21 cellular contexts compared by ENCODE assay signal in genomic region chr22:37421468-37421877, GRCh38. TPM values are rescaled to one million over a fixed set of nuclear protein-coding genes. Genes with fewer than 3 reads are reported as not detected.
"Had no signal": no experiment of that assay in that cellular context is flagged by ENCODE, and none has a peak within 500 bp of the region (broad histone marks: within the 10 kb centered on the region; RNA-seq: fewer than 3 reads in every experiment).

No MANE protein-coding gene starts in this region.

- ATAC-seq: activated CD4-positive, CD25-positive, alpha-beta regulatory T cell treated with anti-CD3 and anti-CD28 coated beads, Interleukin-2, amount 50 U/mL, for 24 hours; activated CD8-positive, alpha-beta memory T cell treated with anti-CD3 and anti-CD28 coated beads, Interleukin-2, amount 10 ng/mL, durations not matched to agents 7 days and 5 days; body of pancreas; effector memory CD8-positive, alpha-beta T cell; esophagus mucosa; naive thymus-derived CD8-positive, alpha-beta T cell; stimulated activated memory B cell treated with anti-CD40 and anti-IgM and Interleukin-4, amounts not matched to agents 10 μg/mL and 1 μg/mL and 100 μg/mL, for 72 hours had no signal

- H3K27ac ChIP-seq: body of pancreas, right lobe of liver, skin epidermis, stomach, suprapubic skin, tibial nerve had no signal

- H3K27ac Mint-ChIP-seq: activated CD4-positive, alpha-beta memory T cell treated with anti-CD3 and anti-CD28 coated beads, Interleukin-2, amount 10 ng/mL, durations not matched to agents 7 days and 5 days; activated CD4-positive, alpha-beta T cell treated with anti-CD3 and anti-CD28 coated beads, Interleukin-2, amount 10 ng/mL, durations not matched to agents 24 days and 14 days; activated CD8-positive, alpha-beta memory T cell treated with anti-CD3 and anti-CD28 coated beads, Interleukin-2, amount 10 ng/mL, durations not matched to agents 7 days and 5 days; activated naive CD4-positive, alpha-beta T cell treated with anti-CD3 and anti-CD28 coated beads, Interleukin-2, amount 10 ng/mL, durations not matched to agents 7 days and 5 days; effector memory CD8-positive, alpha-beta T cell; naive thymus-derived CD8-positive, alpha-beta T cell; stimulated activated memory B cell treated with anti-CD40 and anti-IgM and Interleukin-4, amounts not matched to agents 10 μg/mL and 1 μg/mL and 100 μg/mL, for 72 hours had no signal

- H3K4me3 ChIP-seq: body of pancreas, lung, right lobe of liver, skin epidermis, stomach, suprapubic skin, tibial nerve had no signal

- FAIRE-seq: urothelium cell line had no signal

- H3K36me3 Mint-ChIP-seq: activated CD8-positive, alpha-beta memory T cell treated with anti-CD3 and anti-CD28 coated beads, Interleukin-2, amount 10 ng/mL, durations not matched to agents 7 days and 5 days; activated naive CD4-positive, alpha-beta T cell treated with anti-CD3 and anti-CD28 coated beads, Interleukin-2, amount 10 ng/mL, durations not matched to agents 7 days and 5 days; naive thymus-derived CD8-positive, alpha-beta T cell; stimulated activated memory B cell treated with anti-CD40 and anti-IgM and Interleukin-4, amounts not matched to agents 10 μg/mL and 1 μg/mL and 100 μg/mL, for 72 hours had no signal

- H3K9me3 ChIP-seq: body of pancreas, right lobe of liver, stomach, suprapubic skin, tibial nerve had no signal

- H3K4me3 Mint-ChIP-seq: activated CD4-positive, alpha-beta memory T cell treated with anti-CD3 and anti-CD28 coated beads, Interleukin-2, amount 10 ng/mL, durations not matched to agents 7 days and 5 days; activated CD4-positive, alpha-beta T cell treated with anti-CD3 and anti-CD28 coated beads, Interleukin-2, amount 10 ng/mL, durations not matched to agents 24 days and 14 days; activated CD8-positive, alpha-beta memory T cell treated with anti-CD3 and anti-CD28 coated beads, Interleukin-2, amount 10 ng/mL, durations not matched to agents 7 days and 5 days; activated naive CD4-positive, alpha-beta T cell treated with anti-CD3 and anti-CD28 coated beads, Interleukin-2, amount 10 ng/mL, durations not matched to agents 7 days and 5 days; stimulated activated memory B cell treated with anti-CD40 and anti-IgM and Interleukin-4, amounts not matched to agents 10 μg/mL and 1 μg/mL and 100 μg/mL, for 72 hours had no signal

- H3K36me3 ChIP-seq: right lobe of liver, stomach, suprapubic skin, tibial nerve had no signal

- DNase-seq: activated CD4-positive, alpha-beta memory T cell treated with anti-CD3 and anti-CD28 coated beads, Interleukin-2, amount 10 ng/mL, durations not matched to agents 7 days and 5 days; activated CD4-positive, alpha-beta T cell treated with anti-CD3 and anti-CD28 coated beads, Interleukin-2, amount 10 ng/mL, durations not matched to agents 24 days and 14 days; activated CD8-positive, alpha-beta memory T cell treated with anti-CD3 and anti-CD28 coated beads, Interleukin-2, amount 10 ng/mL, durations not matched to agents 7 days and 5 days; activated effector memory CD4-positive, alpha-beta T cell treated with anti-CD3 and anti-CD28 coated beads, Interleukin-2, amount 50 U/mL, for 16 hours; activated naive CD4-positive, alpha-beta T cell treated with anti-CD3 and anti-CD28 coated beads, Interleukin-2, amount 10 ng/mL, durations not matched to agents 7 days and 5 days; activated T-cell treated with anti-CD3 and anti-CD28 coated beads for 4 hours; effector memory CD8-positive, alpha-beta T cell; foreskin melanocyte; naive thymus-derived CD8-positive, alpha-beta T cell; right lobe of liver; stimulated activated CD4-positive, alpha-beta T cell treated with anti-CD3 and anti-CD28 coated beads, Interleukin-1b, Interleukin-23, amount 100 ng/mL, for 48 hours; stomach had no signal

- H3K9me3 Mint-ChIP-seq: activated CD4-positive, alpha-beta memory T cell treated with anti-CD3 and anti-CD28 coated beads, Interleukin-2, amount 10 ng/mL, durations not matched to agents 7 days and 5 days; activated CD4-positive, alpha-beta T cell treated with anti-CD3 and anti-CD28 coated beads, Interleukin-2, amount 10 ng/mL, durations not matched to agents 24 days and 14 days; activated naive CD4-positive, alpha-beta T cell treated with anti-CD3 and anti-CD28 coated beads, Interleukin-2, amount 10 ng/mL, durations not matched to agents 7 days and 5 days; effector memory CD8-positive, alpha-beta T cell; stimulated activated memory B cell treated with anti-CD40 and anti-IgM and Interleukin-4, amounts not matched to agents 10 μg/mL and 1 μg/mL and 100 μg/mL, for 72 hours had no signal

RNA-seq across cellular contexts. Expression of gene ELFN2, which starts 5.8 kb away (rescaled TPM):
- total RNA-seq: esophagus mucosa had no signal
- polyA plus RNA-seq: naive thymus-derived CD8-positive, alpha-beta T cell had no signal
